In genomic region chr1:41722184-41722583, GRCh38 we compare ENCODE assay signal across 25 cellular contexts.
"Had no signal": no experiment of that assay in that cellular context is flagged by ENCODE, and none has a peak within 500 bp of the region (broad histone marks: within the 10 kb centered on the region; RNA-seq: fewer than 3 reads in every experiment).

No MANE protein-coding gene starts in this region.

- H3K27ac Mint-ChIP-seq: activated CD8-positive, alpha-beta T cell treated with anti-CD3 and anti-CD28 coated beads for 36 hours; activated naive CD4-positive, alpha-beta T cell treated with anti-CD3 and anti-CD28 coated beads, Interleukin-2, amount 50 U/mL, for 72 hours; nephron; stimulated activated effector memory CD8-positive, alpha-beta T cell treated with anti-CD3 and anti-CD28 coated beads, Interleukin-12 subunit alpha, Interleukin-12 subunit beta, amount 100 ng/mL, for 72 hours; stimulated activated naive CD8-positive, alpha-beta T cell treated with anti-CD3 and anti-CD28 coated beads, Interleukin-15, amount 100 ng/mL, for 72 hours had no signal

- H3K27me3 Mint-ChIP-seq: activated CD8-positive, alpha-beta T cell treated with anti-CD3 and anti-CD28 coated beads for 36 hours; stimulated activated naive CD8-positive, alpha-beta T cell treated with anti-CD3 and anti-CD28 coated beads, Interleukin-15, amount 100 ng/mL, for 72 hours had no signal

- H3K4me2 ChIP-seq: hepatocyte had no signal

- DNase-seq: activated CD4-positive, alpha-beta T cell treated with anti-CD3 and anti-CD28 coated beads for 48 hours; activated CD8-positive, alpha-beta T cell treated with anti-CD3 and anti-CD28 coated beads for 36 hours; activated naive CD4-positive, alpha-beta T cell; activated T-cell treated with anti-CD3 and anti-CD28 coated beads, Interleukin-2, amount 50 U/mL, for 4 hours; anterior cingulate cortex; islet precursor cell; left ventricle myocardium superior; pancreas; retina; small intestine; stimulated activated CD4-positive, alpha-beta T cell treated with anti-CD3 and anti-CD28 coated beads, Interleukin-4, amount 100 ng/mL, for 24 hours; stimulated activated naive CD8-positive, alpha-beta T cell treated with anti-CD3 and anti-CD28 coated beads, Interleukin-15, amount 100 ng/mL, for 72 hours; substantia nigra; upper lobe of left lung; WERI-Rb-1 had no signal

- H3K27ac ChIP-seq: coronary artery, gastroesophageal sphincter, hepatocyte, pancreas, prostate gland, vagina, WERI-Rb-1 had no signal

- H3K4me3 ChIP-seq: coronary artery, gastroesophageal sphincter, hepatocyte, pancreas, prostate gland, upper lobe of left lung, vagina had no signal

- H3K27me3 ChIP-seq: gastroesophageal sphincter, hepatocyte, pancreas, upper lobe of left lung, vagina had no signal

- H3K36me3 ChIP-seq: gastroesophageal sphincter, pancreas, prostate gland, upper lobe of left lung, vagina, WERI-Rb-1 had no signal

- H3K36me3 Mint-ChIP-seq: activated naive CD4-positive, alpha-beta T cell treated with anti-CD3 and anti-CD28 coated beads, Interleukin-2, amount 50 U/mL, for 72 hours; stimulated activated effector memory CD8-positive, alpha-beta T cell treated with anti-CD3 and anti-CD28 coated beads, Interleukin-12 subunit alpha, Interleukin-12 subunit beta, amount 100 ng/mL, for 72 hours had no signal

- ATAC-seq: activated CD4-positive, CD25-positive, alpha-beta regulatory T cell treated with anti-CD3 and anti-CD28 coated beads, Interleukin-2, amount 50 U/mL, for 24 hours; activated CD8-positive, alpha-beta T cell treated with anti-CD3 and anti-CD28 coated beads for 36 hours; activated naive CD4-positive, alpha-beta T cell treated with anti-CD3 and anti-CD28 coated beads, Interleukin-2, amount 50 U/mL, for 72 hours; activated T-cell treated with anti-CD3 and anti-CD28 coated beads, Interleukin-2, amount 50 U/mL, for 4 hours; gastroesophageal sphincter; left ventricle myocardium superior; pancreas; sciatic nerve; stimulated activated effector memory CD8-positive, alpha-beta T cell treated with anti-CD3 and anti-CD28 coated beads, Interleukin-12 subunit alpha, Interleukin-12 subunit beta, amount 100 ng/mL, for 72 hours; stimulated activated naive CD8-positive, alpha-beta T cell treated with anti-CD3 and anti-CD28 coated beads, Interleukin-15, amount 100 ng/mL, for 72 hours had no signal

- H3K9me3 ChIP-seq: gastroesophageal sphincter, pancreas, prostate gland, upper lobe of left lung, vagina had no signal

- H3K9me3 Mint-ChIP-seq: activated CD8-positive, alpha-beta T cell treated with anti-CD3 and anti-CD28 coated beads for 36 hours; activated naive CD4-positive, alpha-beta T cell treated with anti-CD3 and anti-CD28 coated beads, Interleukin-2, amount 50 U/mL, for 72 hours; activated T-cell treated with anti-CD3 and anti-CD28 coated beads, Interleukin-2, amount 50 U/mL, for 4 hours; nephron; stimulated activated effector memory CD8-positive, alpha-beta T cell treated with anti-CD3 and anti-CD28 coated beads, Interleukin-12 subunit alpha, Interleukin-12 subunit beta, amount 100 ng/mL, for 72 hours; stimulated activated naive CD8-positive, alpha-beta T cell treated with anti-CD3 and anti-CD28 coated beads, Interleukin-15, amount 100 ng/mL, for 72 hours had no signal

- H3K4me1 ChIP-seq: pancreas, prostate gland, vagina had no signal

- H3K4me3 Mint-ChIP-seq: activated CD8-positive, alpha-beta T cell treated with anti-CD3 and anti-CD28 coated beads for 36 hours; activated T-cell treated with anti-CD3 and anti-CD28 coated beads, Interleukin-2, amount 50 U/mL, for 4 hours; nephron; stimulated activated effector memory CD8-positive, alpha-beta T cell treated with anti-CD3 and anti-CD28 coated beads, Interleukin-12 subunit alpha, Interleukin-12 subunit beta, amount 100 ng/mL, for 72 hours; stimulated activated naive CD8-positive, alpha-beta T cell treated with anti-CD3 and anti-CD28 coated beads, Interleukin-15, amount 100 ng/mL, for 72 hours had no signal
